Comparison of ENCODE assay signal across 29 cellular contexts in the genomic region with DNA sequence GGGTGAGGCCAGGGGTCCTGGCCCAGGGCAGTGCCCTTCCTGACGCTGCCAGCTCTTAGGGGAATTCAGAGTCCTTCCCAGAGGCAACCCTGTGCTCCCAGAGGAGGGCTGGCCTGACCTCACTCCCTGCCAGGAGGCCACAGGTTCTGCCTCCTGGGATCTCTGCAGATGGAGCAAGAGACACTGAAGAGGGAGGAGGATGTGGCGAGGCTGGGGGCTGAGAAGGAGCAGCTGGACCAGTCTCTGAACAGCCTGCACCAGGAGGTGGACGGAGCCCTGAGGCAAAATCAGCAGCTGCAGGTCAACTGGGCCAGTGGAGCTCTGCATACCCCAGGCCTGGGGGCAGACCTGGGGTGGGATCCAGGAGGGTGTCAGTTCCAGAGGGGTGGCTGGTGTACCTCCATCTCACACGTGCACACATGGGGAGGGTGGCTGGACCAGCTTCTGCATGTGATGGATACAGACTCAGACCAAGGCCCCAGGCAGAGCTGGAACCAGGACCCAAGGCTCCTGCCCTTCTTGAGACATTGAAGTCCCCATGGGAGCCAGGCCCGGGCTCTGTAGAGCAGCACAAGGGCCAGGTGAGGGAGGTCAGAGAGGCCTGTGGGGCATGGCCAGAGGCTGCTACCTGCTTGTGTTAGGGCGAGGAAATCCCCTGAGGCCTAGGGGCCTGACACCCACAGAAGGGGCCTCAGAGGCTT. TPM values are rescaled to one million over a fixed set of nuclear protein-coding genes. Genes with fewer than 3 reads are reported as not detected.
DNase-seq lines count a peak whose midpoint lies in the region; ATAC-seq and TF ChIP-seq lines count a peak whose summit lies in the region.
"Had no signal": no experiment of that assay in that cellular context is flagged by ENCODE, and none has a peak within 500 bp of the region (broad histone marks: within the 10 kb centered on the region; RNA-seq: fewer than 3 reads in every experiment).

No MANE protein-coding gene starts in this region.

- peaks cover 13% of the 10 kb centered on the region for H3K27me3 Mint-ChIP-seq in progenitor cell of endocrine pancreas
- H3K27me3 Mint-ChIP-seq: CD4-positive, alpha-beta memory T cell had no signal

- peak overlapping the region; percentile 99 for H3K4me2 ChIP-seq in BLaER1
- H3K4me2 ChIP-seq: hepatocyte, smooth muscle cell had no signal

- no peaks in the 10 kb centered on the region for H4K20me1 ChIP-seq in BLaER1

- POLR2A ChIA-PET in HEK293 (lab: Yijun Ruan, JAX): no interaction called here

- no peaks in the 10 kb centered on the region for H3K36me3 ChIP-seq in BLaER1
- no peaks in the 10 kb centered on the region for H3K36me3 ChIP-seq in HEK293 (ENCODE audit: control insufficient read depth in 2 of 2, insufficient read depth in 1 of 2, low read length in 2 of 2)
- H3K36me3 ChIP-seq in sigmoid colon: no peaks in the 10 kb centered on the region
- H3K36me3 ChIP-seq: prostate gland, thyroid gland, WERI-Rb-1 had no signal

- H3K4me3 ChIP-seq in BLaER1 (peak overlapping the region; percentile 22; the same call in 1 of the 2 replicates), HEK293 (ENCODE audit: low read depth, low read length) (no peak overlapping the region), sigmoid colon (no peak overlapping the region)
- H3K4me3 ChIP-seq: hepatocyte, mucosa of descending colon, prostate gland, smooth muscle cell, thyroid gland had no signal

- H3K9me3 ChIP-seq in BLaER1 (no peaks in the 10 kb centered on the region), HEK293 (ENCODE audit: control insufficient read depth, insufficient read depth, low read depth, low read length) (no peaks in the 10 kb centered on the region), sigmoid colon (peaks cover 0 to 4% (median 2%) of the 10 kb centered on the region in 4 donors)
- H3K9me3 ChIP-seq: mucosa of descending colon, prostate gland, thyroid gland had no signal

- H3K9ac ChIP-seq in BLaER1: peak overlapping the region; percentile 82

- peak overlapping the region; percentile 92 for H3K27ac ChIP-seq in BLaER1
- peak overlapping the region; percentile 80; the same call in 1 of the 2 replicates for H3K27ac ChIP-seq in HEK293 (ENCODE audit: extremely low read depth, low read depth, low read length)
- no peak overlapping the region for H3K27ac ChIP-seq in sigmoid colon
- H3K27ac ChIP-seq: hepatocyte, WERI-Rb-1 had no signal

- H3K4me1 ChIP-seq in BLaER1 (peaks cover 93% of the 10 kb centered on the region), HEK293 (ENCODE audit: control insufficient read depth, insufficient read depth, low read length) (peaks cover 16% of the 10 kb centered on the region), sigmoid colon (peaks cover 0 to 17% (median 11%) of the 10 kb centered on the region in 4 donors)

- no peak overlapping the region for H3K27ac Mint-ChIP-seq in progenitor cell of endocrine pancreas

- CTCF ChIA-PET in HEK293 (lab: Yijun Ruan, JAX): interaction anchor here (0.6 to 1.6 kb wide), 3 partner anchors 21 to 135 kb away, joined by 3 to 4 read pairs (median 3); no protein-coding TSS in a partner anchor

- no peak for TF ChIP-seq POLR2A in sigmoid colon (IDR thresholded peaks at IDR 0.05)

- TF ChIP-seq CTCF in HEK293 (tag by site-specific recombination; IDR thresholded peaks at IDR 0.05) (no peak), sigmoid colon (IDR thresholded peaks at IDR 0.05) (no peak), progenitor cell of endocrine pancreas (IDR thresholded peaks at IDR 0.05; ENCODE audit: unreplicated experiment) (no peak)

- no peaks in the 10 kb centered on the region for H3K4me1 Mint-ChIP-seq in progenitor cell of endocrine pancreas (ENCODE audit: low read depth)
- H3K4me1 Mint-ChIP-seq: neural crest cell had no signal

- DNase-seq in left colon (peak; percentile 6 to 15), sigmoid colon (peak; percentile 54), NCI-H2081 (lab: John Stamatoyannopoulos, UW) (no peak), progenitor cell of endocrine pancreas (ENCODE audit: low spot score, unreplicated experiment) (no peak), mesenteric fat pad (ENCODE audit: low spot score) (no peak)
- DNase-seq: activated CD4-positive, alpha-beta T cell treated with anti-CD3 and anti-CD28 coated beads, Interleukin-2, amount 50 U/mL, for 1 hour; activated CD8-positive, alpha-beta memory T cell treated with anti-CD3 and anti-CD28 coated beads, Interleukin-2, amount 50 U/mL, for 48 hours; CD4-positive, alpha-beta memory T cell; DMS 273 treated with DMSO at 0.1 percent for 48 hours; effector memory CD4-positive, alpha-beta T cell; foreskin melanocyte; NCI-H1105; NCI-H2029; NCI-H345; NCI-H748 treated with DMSO at 0.1 percent for 48 hours; stimulated activated CD4-positive, alpha-beta T cell treated with anti-CD3 and anti-CD28 coated beads, Interleukin-4, amount 100 ng/mL, for 1 hour; stimulated activated naive CD4-positive, alpha-beta T cell; WERI-Rb-1 had no signal

- H3K27me3 ChIP-seq in BLaER1 (no peaks in the 10 kb centered on the region), sigmoid colon (peaks cover 0 to 20% (median 12%) of the 10 kb centered on the region in 3 donors)
- H3K27me3 ChIP-seq: hepatocyte, thyroid gland had no signal

- H3K9me3 Mint-ChIP-seq in progenitor cell of endocrine pancreas (ENCODE audit: low read depth): no peaks in the 10 kb centered on the region
- H3K9me3 Mint-ChIP-seq: CD4-positive, alpha-beta memory T cell; neural crest cell had no signal

- 92 to 95% methylated on average over 6 of the region's 6 CpGs for WGBS in sigmoid colon, 2 donors

- H3K4me3 Mint-ChIP-seq in progenitor cell of endocrine pancreas (ENCODE audit: low read depth): no peak overlapping the region
- H3K4me3 Mint-ChIP-seq: brain; CD4-positive, alpha-beta memory T cell; neural crest cell had no signal

- no peak for TF ChIP-seq EP300 in sigmoid colon (IDR thresholded peaks at IDR 0.05)

- no peaks in the 10 kb centered on the region for H3K36me3 Mint-ChIP-seq in progenitor cell of endocrine pancreas (ENCODE audit: insufficient read depth)
- H3K36me3 Mint-ChIP-seq: brain; CD4-positive, alpha-beta memory T cell had no signal

- intact Hi-C loops in left colon (cut with DNase I, micrococcal nuclease) (no loop called here), sigmoid colon (cut with DNase I) (no loop called here)

- ATAC-seq in left colon (no peak), HG03175 (IDR thresholded peaks at IDR 0.05; ENCODE audit: unreplicated experiment) (no peak)
- ATAC-seq: esophagus mucosa, mucosa of descending colon had no signal

TF ChIP-seq in HEK293, 187 proteins besides CTCF, POLR2A, EP300 and RAD21:
- no peak for TF ChIP-seq ZNF548 (tag by site-specific recombination; IDR thresholded peaks at IDR 0.05)
- TF ChIP-seq ZNF423 (tag by site-specific recombination; IDR thresholded peaks at IDR 0.05): no peak
- no peak for TF ChIP-seq ZNF169 (tag by site-specific recombination; IDR thresholded peaks at IDR 0.05)
- no peak for TF ChIP-seq ZNF157 (tag by site-specific recombination; IDR thresholded peaks at IDR 0.05)
- TF ChIP-seq, protein P1, sequence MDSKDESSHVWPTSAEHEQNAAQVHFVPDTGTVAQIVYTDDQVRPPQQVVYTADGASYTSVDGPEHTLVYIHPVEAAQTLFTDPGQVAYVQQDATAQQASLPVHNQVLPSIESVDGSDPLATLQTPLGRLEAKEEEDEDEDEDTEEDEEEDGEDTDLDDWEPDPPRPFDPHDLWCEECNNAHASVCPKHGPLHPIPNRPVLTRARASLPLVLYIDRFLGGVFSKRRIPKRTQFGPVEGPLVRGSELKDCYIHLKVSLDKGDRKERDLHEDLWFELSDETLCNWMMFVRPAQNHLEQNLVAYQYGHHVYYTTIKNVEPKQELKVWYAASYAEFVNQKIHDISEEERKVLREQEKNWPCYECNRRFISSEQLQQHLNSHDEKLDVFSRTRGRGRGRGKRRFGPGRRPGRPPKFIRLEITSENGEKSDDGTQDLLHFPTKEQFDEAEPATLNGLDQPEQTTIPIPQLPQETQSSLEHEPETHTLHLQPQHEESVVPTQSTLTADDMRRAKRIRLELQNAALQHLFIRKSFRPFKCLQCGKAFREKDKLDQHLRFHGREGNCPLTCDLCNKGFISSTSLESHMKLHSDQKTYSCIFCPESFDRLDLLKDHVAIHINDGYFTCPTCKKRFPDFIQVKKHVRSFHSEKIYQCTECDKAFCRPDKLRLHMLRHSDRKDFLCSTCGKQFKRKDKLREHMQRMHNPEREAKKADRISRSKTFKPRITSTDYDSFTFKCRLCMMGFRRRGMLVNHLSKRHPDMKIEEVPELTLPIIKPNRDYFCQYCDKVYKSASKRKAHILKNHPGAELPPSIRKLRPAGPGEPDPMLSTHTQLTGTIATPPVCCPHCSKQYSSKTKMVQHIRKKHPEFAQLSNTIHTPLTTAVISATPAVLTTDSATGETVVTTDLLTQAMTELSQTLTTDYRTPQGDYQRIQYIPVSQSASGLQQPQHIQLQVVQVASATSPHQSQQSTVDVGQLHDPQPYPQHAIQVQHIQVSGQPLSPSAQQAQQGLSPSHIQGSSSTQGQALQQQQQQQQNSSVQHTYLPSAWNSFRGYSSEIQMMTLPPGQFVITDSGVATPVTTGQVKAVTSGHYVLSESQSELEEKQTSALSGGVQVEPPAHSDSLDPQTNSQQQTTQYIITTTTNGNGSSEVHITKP (tag by site-specific recombination; IDR thresholded peaks at IDR 0.05): no peak
- no peak for TF ChIP-seq ZNF274 (IDR thresholded peaks at IDR 0.05; ENCODE audit: low read length)
- no peak for TF ChIP-seq ZNF274 (tag by site-specific recombination; IDR thresholded peaks at IDR 0.05; ENCODE audit: borderline replicate concordance)
- TF ChIP-seq OVOL3 (tag by site-specific recombination; IDR thresholded peaks at IDR 0.05): no peak
- TF ChIP-seq, protein P2, sequence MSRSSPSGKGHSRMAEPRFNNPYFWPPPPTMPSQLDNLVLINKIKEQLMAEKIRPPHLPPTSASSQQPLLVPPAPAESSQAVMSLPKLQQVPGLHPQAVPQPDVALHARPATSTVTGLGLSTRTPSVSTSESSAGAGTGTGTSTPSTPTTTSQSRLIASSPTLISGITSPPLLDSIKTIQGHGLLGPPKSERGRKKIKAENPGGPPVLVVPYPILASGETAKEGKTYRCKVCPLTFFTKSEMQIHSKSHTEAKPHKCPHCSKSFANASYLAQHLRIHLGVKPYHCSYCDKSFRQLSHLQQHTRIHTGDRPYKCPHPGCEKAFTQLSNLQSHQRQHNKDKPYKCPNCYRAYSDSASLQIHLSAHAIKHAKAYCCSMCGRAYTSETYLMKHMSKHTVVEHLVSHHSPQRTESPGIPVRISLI (tag by site-specific recombination; IDR thresholded peaks at IDR 0.05): no peak
- TF ChIP-seq ZNF544 (tag by site-specific recombination; IDR thresholded peaks at IDR 0.05): no peak

RNA-seq across cellular contexts. Expression of gene SNED1, which starts 9.7 kb away (rescaled TPM):
- total RNA-seq in left colon (10 to 100 TPM in 1 of 2 donors, 1 to 10 TPM in 1; 9.4 to 10.1 TPM), sigmoid colon (10 to 100 TPM in 3 of 4 donors, 1 to 10 TPM in 1; 8.3 to 37.1 (median 17.0) TPM), progenitor cell of endocrine pancreas (2.2 and 2.5 TPM in 2 replicates), mesenteric fat pad (58.0 TPM)
- 1 to 10 TPM in 2 of 3 donors, under 1 TPM in 1; 0.69 to 6.3 (median 3.0) TPM for polyA plus RNA-seq in sigmoid colon

Comparison
In these comparisons a context has a peak if more than half of its experiments do, and no peak if none do; other contexts are left out.
1. H3K27ac ChIP-seq: peak in BLaER1 (single experiment) and HEK293 (single experiment); none in sigmoid colon (0 of 4).
2. DNase-seq: peak in left colon (2 of 2) and sigmoid colon (single experiment); none in NCI-H2081 (0 of 2), progenitor cell of endocrine pancreas (single experiment) and mesenteric fat pad (single experiment).